In genomic region chrX:79415056-79415455, GRCh38 we compare ENCODE assay signal across 30 cellular contexts.
"Had no signal": no experiment of that assay in that cellular context is flagged by ENCODE, and none has a peak within 500 bp of the region (broad histone marks: within the 10 kb centered on the region; RNA-seq: fewer than 3 reads in every experiment).

No MANE protein-coding gene starts in this region.

- DNase-seq: activated CD4-positive, alpha-beta memory T cell treated with anti-CD3 and anti-CD28 coated beads, Interleukin-2, amount 10 ng/mL, durations not matched to agents 7 days and 5 days; activated CD4-positive, alpha-beta T cell treated with anti-CD3 and anti-CD28 coated beads for 1 hour; activated CD4-positive, alpha-beta T cell treated with anti-CD3 and anti-CD28 coated beads for 4 hours; activated CD4-positive, alpha-beta T cell treated with anti-CD3 and anti-CD28 coated beads, Interleukin-2, amount 10 ng/mL, durations not matched to agents 7 days and 5 days; activated CD4-positive, alpha-beta T cell treated with anti-CD3 and anti-CD28 coated beads, Interleukin-2, amount 50 U/mL, for 4 hours; activated CD8-positive, alpha-beta memory T cell treated with anti-CD3 and anti-CD28 coated beads, Interleukin-2, amount 50 U/mL, for 48 hours; activated gamma-delta T cell; activated naive CD4-positive, alpha-beta T cell; activated naive CD4-positive, alpha-beta T cell treated with anti-CD3 and anti-CD28 coated beads, Interleukin-2, amount 10 ng/mL, durations not matched to agents 7 days and 5 days; activated naive CD8-positive, alpha-beta T cell treated with anti-CD3 and anti-CD28 coated beads, Interleukin-2, amount 10 ng/mL, durations not matched to agents 7 days and 5 days; activated T-cell treated with anti-CD3 and anti-CD28 coated beads for 4 hours; activated T-cell treated with anti-CD3 and anti-CD28 coated beads, Interleukin-2, amount 50 U/mL, for 24 hours; activated T-cell treated with anti-CD3 and anti-CD28 coated beads, Interleukin-2, amount 50 U/mL, for 72 hours; central memory CD4-positive, alpha-beta T cell; cerebellar nuclear complex; colonic mucosa; effector CD8-positive, alpha-beta T cell; foreskin fibroblast; T-helper 1 cell; T-helper 17 cell; T1000 had no signal

- H3K27ac ChIP-seq: ascending aorta, breast epithelium, cardiac muscle cell, colonic mucosa, epithelial cell of prostate had no signal

- H3K4me1 ChIP-seq: ascending aorta, breast epithelium, colonic mucosa had no signal

- H3K9me3 Mint-ChIP-seq: activated CD4-positive, alpha-beta memory T cell treated with anti-CD3 and anti-CD28 coated beads, Interleukin-2, amount 10 ng/mL, durations not matched to agents 7 days and 5 days; activated CD4-positive, alpha-beta T cell treated with anti-CD3 and anti-CD28 coated beads, Interleukin-2, amount 10 ng/mL, durations not matched to agents 7 days and 5 days; activated naive CD4-positive, alpha-beta T cell treated with anti-CD3 and anti-CD28 coated beads, Interleukin-2, amount 10 ng/mL, durations not matched to agents 7 days and 5 days; activated naive CD4-positive, alpha-beta T cell treated with anti-CD3 and anti-CD28 coated beads, Interleukin-2, amount 50 U/mL, for 72 hours; activated naive CD8-positive, alpha-beta T cell treated with anti-CD3 and anti-CD28 coated beads, Interleukin-2, amount 10 ng/mL, durations not matched to agents 7 days and 5 days; activated T-cell treated with anti-CD3 and anti-CD28 coated beads, Interleukin-2, amount 50 U/mL, for 24 hours; brain; T-helper 2 cell treated with Interferon-gamma antibody and Interleukin-4, amounts not matched to agents 5 μg/mL and 100 μg/mL, for 36 hours; WTC11 had no signal

- H3K27me3 Mint-ChIP-seq: activated CD4-positive, alpha-beta memory T cell treated with anti-CD3 and anti-CD28 coated beads, Interleukin-2, amount 10 ng/mL, durations not matched to agents 7 days and 5 days; activated CD4-positive, alpha-beta T cell treated with anti-CD3 and anti-CD28 coated beads, Interleukin-2, amount 10 ng/mL, durations not matched to agents 7 days and 5 days; activated naive CD4-positive, alpha-beta T cell treated with anti-CD3 and anti-CD28 coated beads, Interleukin-2, amount 10 ng/mL, durations not matched to agents 7 days and 5 days; activated naive CD8-positive, alpha-beta T cell treated with anti-CD3 and anti-CD28 coated beads, Interleukin-2, amount 10 ng/mL, durations not matched to agents 7 days and 5 days; brain; T-helper 17 cell had no signal

- ATAC-seq: activated naive CD4-positive, alpha-beta T cell treated with anti-CD3 and anti-CD28 coated beads, Interleukin-2, amount 50 U/mL, for 72 hours; activated T-cell treated with anti-CD3 and anti-CD28 coated beads, Interleukin-2, amount 50 U/mL, for 72 hours; esophagus mucosa; T-helper 17 cell; WTC11 had no signal

- H3K27me3 ChIP-seq: ascending aorta, cardiac muscle cell, colonic mucosa had no signal

- H3K36me3 Mint-ChIP-seq: activated naive CD4-positive, alpha-beta T cell treated with anti-CD3 and anti-CD28 coated beads, Interleukin-2, amount 10 ng/mL, durations not matched to agents 7 days and 5 days; activated naive CD4-positive, alpha-beta T cell treated with anti-CD3 and anti-CD28 coated beads, Interleukin-2, amount 50 U/mL, for 72 hours; activated naive CD8-positive, alpha-beta T cell treated with anti-CD3 and anti-CD28 coated beads, Interleukin-2, amount 10 ng/mL, durations not matched to agents 7 days and 5 days; brain; WTC11 had no signal

- H3K4me1 Mint-ChIP-seq: brain, WTC11 had no signal

- H3K36me3 ChIP-seq: ascending aorta, breast epithelium, cardiac muscle cell, colonic mucosa had no signal

- H3K4me3 Mint-ChIP-seq: activated CD4-positive, alpha-beta memory T cell treated with anti-CD3 and anti-CD28 coated beads, Interleukin-2, amount 10 ng/mL, durations not matched to agents 7 days and 5 days; activated CD4-positive, alpha-beta T cell treated with anti-CD3 and anti-CD28 coated beads, Interleukin-2, amount 10 ng/mL, durations not matched to agents 7 days and 5 days; activated naive CD4-positive, alpha-beta T cell treated with anti-CD3 and anti-CD28 coated beads, Interleukin-2, amount 10 ng/mL, durations not matched to agents 7 days and 5 days; activated naive CD8-positive, alpha-beta T cell treated with anti-CD3 and anti-CD28 coated beads, Interleukin-2, amount 10 ng/mL, durations not matched to agents 7 days and 5 days; activated T-cell treated with anti-CD3 and anti-CD28 coated beads, Interleukin-2, amount 50 U/mL, for 24 hours; activated T-cell treated with anti-CD3 and anti-CD28 coated beads, Interleukin-2, amount 50 U/mL, for 72 hours; brain; T-helper 17 cell; T-helper 2 cell treated with Interferon-gamma antibody and Interleukin-4, amounts not matched to agents 5 μg/mL and 100 μg/mL, for 36 hours; WTC11 had no signal

- H3K4me3 ChIP-seq: ascending aorta, breast epithelium, cardiac muscle cell, colonic mucosa had no signal

- H3K27ac Mint-ChIP-seq: activated CD4-positive, alpha-beta memory T cell treated with anti-CD3 and anti-CD28 coated beads, Interleukin-2, amount 10 ng/mL, durations not matched to agents 7 days and 5 days; activated CD4-positive, alpha-beta T cell treated with anti-CD3 and anti-CD28 coated beads, Interleukin-2, amount 10 ng/mL, durations not matched to agents 7 days and 5 days; activated naive CD4-positive, alpha-beta T cell treated with anti-CD3 and anti-CD28 coated beads, Interleukin-2, amount 10 ng/mL, durations not matched to agents 7 days and 5 days; activated naive CD4-positive, alpha-beta T cell treated with anti-CD3 and anti-CD28 coated beads, Interleukin-2, amount 50 U/mL, for 72 hours; activated naive CD8-positive, alpha-beta T cell treated with anti-CD3 and anti-CD28 coated beads, Interleukin-2, amount 10 ng/mL, durations not matched to agents 7 days and 5 days; activated T-cell treated with anti-CD3 and anti-CD28 coated beads, Interleukin-2, amount 50 U/mL, for 24 hours; activated T-cell treated with anti-CD3 and anti-CD28 coated beads, Interleukin-2, amount 50 U/mL, for 72 hours; brain; T-helper 17 cell; T-helper 2 cell treated with Interferon-gamma antibody and Interleukin-4, amounts not matched to agents 5 μg/mL and 100 μg/mL, for 36 hours; WTC11 had no signal

- H3K9me3 ChIP-seq: ascending aorta, breast epithelium, colonic mucosa had no signal
